ENCODE assay signal across 8 cellular contexts in genomic region chr11:57657290-57658022, GRCh38. TPM values are rescaled to one million over a fixed set of nuclear protein-coding genes. Genes with fewer than 3 reads are reported as not detected.
A peak's percentile ranks its signal among the peaks of the same experiment; 100 is the strongest.
DNase-seq lines count a peak whose midpoint lies in the region; ATAC-seq, FAIRE-seq and TF ChIP-seq lines count a peak whose summit lies in the region.

TSS of gene CLP1 (plus strand) at chr11:57657762. CDS start at chr11:57659477, 1,715 bp downstream.

- H3K9ac ChIP-seq in kidney (ENCODE audit: low read length in 2 of 2) = peak within 1 kb of the TSS; percentile 81 to 90

- peak; percentile 99 for ATAC-seq in GM19043 (IDR thresholded peaks at IDR 0.05; ENCODE audit: low read depth, unreplicated experiment)
- peak; percentile 98 for ATAC-seq in HG03378 (IDR thresholded peaks at IDR 0.05; ENCODE audit: unreplicated experiment)

- H3K27ac ChIP-seq in kidney (ENCODE audit: low read depth in 2 of 2, low read length in 2 of 2) = peak within 1 kb of the TSS; percentile 65 to 89

- H3K4me1 ChIP-seq in kidney (ENCODE audit: control insufficient read depth in 1 of 2, insufficient read depth in 1 of 2, low read depth in 1 of 2, low read length in 2 of 2) = peaks cover 0 to 7% of the 10 kb centered on the region in 2 donors

- H3K36me3 ChIP-seq in kidney (ENCODE audit: control insufficient read depth in 1 of 2, insufficient read depth in 2 of 2, low read length in 2 of 2) = peaks cover 22 to 26% of the 10 kb centered on the region in 2 donors

- H3K4me3 ChIP-seq in AG10803 (ENCODE audit: low read length) (peak within 1 kb of the TSS; percentile 89), kidney (ENCODE audit: low read length in 2 of 2) (peak within 1 kb of the TSS; percentile 92 to 97)

- FAIRE-seq in kidney (lab: Jason Lieb, UNC) = peak; percentile 89

- peak; percentile 98 for DNase-seq in AG10803 (ENCODE audit: low read depth)
- peak; percentile 97 for DNase-seq in NCI-H460 (ENCODE audit: extremely low read depth, low read depth)
- DNase-seq in activated CD4-positive, CD25-positive, alpha-beta regulatory T cell treated with anti-CD3 and anti-CD28 coated beads, Interleukin-2, amount 50 U/mL, for 72 hours = peak; percentile 97
- DNase-seq in cerebellum (ENCODE audit: low spot score) = peak; percentile 99
- peak; percentile 99 for DNase-seq in kidney
- peak; percentile 100 for DNase-seq in stimulated activated CD4-positive, alpha-beta T cell treated with anti-CD3 and anti-CD28 coated beads, Interleukin-15, amount 100 ng/mL, for 24 hours

- no peaks in the 10 kb centered on the region for H3K9me3 ChIP-seq in kidney (ENCODE audit: control insufficient read depth in 1 of 2, low read length in 2 of 2)

- TF ChIP-seq CTCF in AG10803 (conservative IDR thresholded peaks at IDR 0.05; ENCODE audit: low read length) = peak; percentile 11; the same call in 1 of the 2 replicates
- no peak for TF ChIP-seq CTCF in kidney (IDR thresholded peaks at IDR 0.05; ENCODE audit: borderline replicate concordance, extremely low read depth, insufficient read depth)

- intact Hi-C loops in kidney (cut with DNase I) = no loop called here

RNA-seq across cellular contexts. Expression of gene CLP1, which starts in this region (rescaled TPM):
- 11.0 and 11.9 TPM in 2 replicates for total RNA-seq in NCI-H460 (2014; rRNA removed; shearing (Covaris generic))
- polyA plus RNA-seq in NCI-H460 (2014; cell fraction: nucleus; rRNA removed) = 10.7 and 12.7 TPM in 2 replicates
- 8.3 TPM for total RNA-seq in cerebellum
- total RNA-seq in kidney = 12.2 TPM
- polyA plus RNA-seq in kidney (ENCODE audit: insufficient read depth, low read depth, low replicate concordance) = 8.5 TPM

Comparison
In these comparisons a context has a peak if more than half of its experiments do, and no peak if none do; other contexts are left out.
1. Peak in every context shown above with its lines: DNase-seq, ATAC-seq, H3K4me3 ChIP-seq and H3K27ac ChIP-seq.